Comparison of ENCODE assay signal across 12 cellular contexts in genomic region chr4:67765928-67766327, GRCh38.
"Had no signal": no experiment of that assay in that cellular context is flagged by ENCODE, and none has a peak within 500 bp of the region (broad histone marks: within the 10 kb centered on the region; RNA-seq: fewer than 3 reads in every experiment).

No MANE protein-coding gene starts in this region.

- H3K9me3 ChIP-seq: prostate gland, right lobe of liver, suprapubic skin had no signal

- H3K36me3 ChIP-seq: prostate gland, right lobe of liver, suprapubic skin had no signal

- H3K27me3 ChIP-seq: right lobe of liver, suprapubic skin had no signal

- ATAC-seq: effector memory CD8-positive, alpha-beta T cell; right lobe of liver had no signal

- H3K4me1 ChIP-seq: prostate gland, suprapubic skin had no signal

- H3K27ac ChIP-seq: prostate gland, right lobe of liver, suprapubic skin had no signal

- H3K4me3 ChIP-seq: prostate gland, right lobe of liver, suprapubic skin had no signal

- DNase-seq: activated CD4-positive, alpha-beta T cell treated with anti-CD3 and anti-CD28 coated beads, Interleukin-2, amount 10 ng/mL, durations not matched to agents 7 days and 5 days; activated naive CD4-positive, alpha-beta T cell; activated naive CD8-positive, alpha-beta T cell treated with anti-CD3 and anti-CD28 coated beads, Interleukin-2, amount 10 ng/mL, durations not matched to agents 7 days and 5 days; anterior cingulate cortex; dermis blood vessel endothelial cell; effector memory CD8-positive, alpha-beta T cell; hippocampal formation; occipital lobe; right lobe of liver; trophoblast cell had no signal
